Comparison of ENCODE assay signal across 29 cellular contexts in the genomic region with DNA sequence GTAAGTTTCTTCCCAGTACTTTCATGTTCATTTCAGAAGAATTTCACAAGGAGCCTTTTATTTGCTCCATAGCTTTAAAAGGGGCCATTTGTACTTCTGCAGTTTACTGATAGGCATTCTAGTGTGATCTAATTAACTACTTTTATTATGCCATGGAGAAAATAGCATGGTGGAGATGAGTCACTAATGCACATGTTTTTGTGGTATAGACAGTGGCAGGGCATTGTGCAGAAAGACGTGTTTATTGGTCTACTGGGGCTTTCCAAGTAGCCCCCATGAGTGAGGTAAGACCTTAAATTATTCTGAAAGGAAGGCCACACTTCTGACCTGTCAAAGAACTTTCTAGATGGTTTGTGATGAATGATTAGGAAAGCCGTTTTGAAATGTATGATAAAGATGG.
DNase-seq lines count a peak whose midpoint lies in the region; ATAC-seq and TF ChIP-seq lines count a peak whose summit lies in the region.
"Had no signal": no experiment of that assay in that cellular context is flagged by ENCODE, and none has a peak within 500 bp of the region (broad histone marks: within the 10 kb centered on the region; RNA-seq: fewer than 3 reads in every experiment).

No MANE protein-coding gene starts in this region.

- TF ChIP-seq CTCF in GM12865 (IDR thresholded peaks at IDR 0.05; ENCODE audit: insufficient read depth, low read depth, low read length, missing control alignments) (no peak), foreskin keratinocyte (conservative IDR thresholded peaks at IDR 0.05) (no peak)

- ATAC-seq in foreskin keratinocyte: peak; percentile 51
- no peak for ATAC-seq in GM19455 (IDR thresholded peaks at IDR 0.05; ENCODE audit: unreplicated experiment)
- ATAC-seq: activated CD4-positive, alpha-beta T cell treated with anti-CD3 and anti-CD28 coated beads for 36 hours; stimulated activated memory B cell treated with anti-CD40 and anti-IgM and Interleukin-4, amounts not matched to agents 10 μg/mL and 1 μg/mL and 100 μg/mL, for 72 hours; T-helper 17 cell had no signal

- H3K27ac ChIP-seq in foreskin keratinocyte: no peak overlapping the region
- H3K27ac ChIP-seq: cardiac muscle cell, coronary artery had no signal

- H3K4me3 ChIP-seq in GM12865 (ENCODE audit: low read depth, low read length): no peak overlapping the region
- H3K4me3 ChIP-seq: cardiac muscle cell, coronary artery, spleen had no signal

- H3K4me1 ChIP-seq in foreskin keratinocyte: no peaks in the 10 kb centered on the region
- H3K4me1 ChIP-seq: spleen had no signal

- no peaks in the 10 kb centered on the region for H3K27me3 ChIP-seq in foreskin keratinocyte
- H3K27me3 ChIP-seq: cardiac muscle cell, spleen had no signal

- DNase-seq in A172 (ENCODE audit: low spot score) (peak; percentile 66), GM12865 (ENCODE audit: low read depth) (peak; percentile 9), OCI-M1 (lab: John Stamatoyannopoulos, UW) (peak; percentile 27), foreskin keratinocyte (peak; percentile 25 to 30), SKM-1 treated with dmso at 0.1 percent for 144 hours (lab: John Stamatoyannopoulos, UW; ENCODE audit: unreplicated experiment) (no peak), HuH-7 (ENCODE audit: low spot score) (no peak), superior temporal gyrus (ENCODE audit: extremely low spot score) (no peak)
- DNase-seq: activated CD4-positive, alpha-beta T cell treated with anti-CD3 and anti-CD28 coated beads for 36 hours; activated CD8-positive, alpha-beta memory T cell treated with anti-CD3 and anti-CD28 coated beads for 24 hours; activated naive CD4-positive, alpha-beta T cell; activated T-cell treated with anti-CD3 and anti-CD28 coated beads, Interleukin-2, amount 50 U/mL, for 24 hours; DND-41; endodermal cell; GOT3; Karpas-422; kidney; NCI-H1048; NCI-H1694 treated with DMSO at 0.1 percent for 48 hours; NCI-H2227 treated with DMSO at 0.1 percent for 48 hours; NCI-H69; occipital lobe; RPMI8226; spleen; stimulated activated CD4-positive, alpha-beta T cell treated with anti-CD3 and anti-CD28 coated beads, Interleukin-4, amount 100 ng/mL, for 1 hour; T-helper 17 cell had no signal

Comparison
In these comparisons a context has a peak if more than half of its experiments do, and no peak if none do; other contexts are left out.
1. DNase-seq: peak in A172 (single experiment), GM12865 (single experiment), OCI-M1 (single experiment) and foreskin keratinocyte (2 of 2); none in SKM-1 treated with dmso at 0.1 percent for 144 hours (single experiment), HuH-7 (single experiment) and superior temporal gyrus (single experiment).